11 cellular contexts compared by ENCODE assay signal in the genomic region with DNA sequence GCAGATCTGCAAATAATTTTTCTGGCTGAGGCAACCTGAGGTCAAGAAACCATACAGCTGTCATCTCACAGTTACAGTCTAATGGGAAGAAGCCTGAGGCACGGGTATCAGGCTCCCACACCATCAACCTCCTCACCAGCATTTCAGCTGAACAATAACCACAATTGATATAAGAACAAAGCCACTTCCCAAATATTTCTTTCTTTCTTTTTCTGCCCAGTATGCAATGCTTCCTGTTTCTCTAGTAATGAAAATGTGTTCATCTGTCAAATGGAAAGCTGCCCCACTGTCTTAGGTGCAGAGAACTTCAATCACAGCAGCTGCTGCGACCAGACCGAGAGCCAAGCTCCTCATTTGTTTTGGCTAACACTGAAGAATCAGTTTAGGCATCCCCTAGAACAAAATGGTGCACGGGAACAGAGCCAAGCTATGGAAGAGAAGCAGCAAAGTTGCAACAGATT.
A peak's percentile ranks its signal among the peaks of the same experiment; 100 is the strongest.
DNase-seq lines count a peak whose midpoint lies in the region; TF ChIP-seq lines count a peak whose summit lies in the region.
"Had no signal": no experiment of that assay in that cellular context is flagged by ENCODE, and none has a peak within 500 bp of the region (broad histone marks: within the 10 kb centered on the region; RNA-seq: fewer than 3 reads in every experiment).

No MANE protein-coding gene starts in this region.

- no peak overlapping the region for H2AK5ac ChIP-seq in mesendoderm (ENCODE audit: low read length)

- no peak overlapping the region for H3K56ac ChIP-seq in mesendoderm (ENCODE audit: low read length)

- no peak overlapping the region for H2BK120ac ChIP-seq in mesendoderm (ENCODE audit: low read depth, low read length)

- H3K4me3 Mint-ChIP-seq in CD14-positive monocyte (peak overlapping the region; percentile 43 to 86), nephron (no peak overlapping the region)
- H3K4me3 Mint-ChIP-seq: activated naive CD8-positive, alpha-beta T cell had no signal

- H3K36me3 ChIP-seq in SJCRH30 (peaks cover 5% of the 10 kb centered on the region; the same call in 1 of the 2 replicates), mesendoderm (ENCODE audit: control insufficient read depth, insufficient read depth, low read length) (no peaks in the 10 kb centered on the region)

- no peak overlapping the region for H3K4me2 ChIP-seq in mesendoderm (ENCODE audit: low read length)

- intact Hi-C loops in CD14-positive monocyte (cut with micrococcal nuclease) (no loop called here), posterior vena cava (cut with DNase I) (loop anchor here in 1 of 2 donors (2.0 kb wide), 1 partner anchor 283 kb away; no protein-coding TSS in a partner anchor)

- no peak for TF ChIP-seq CTCF in CD14-positive monocyte (IDR thresholded peaks at IDR 0.05)
- no peak for TF ChIP-seq CTCF in fibroblast of mammary gland (conservative IDR thresholded peaks at IDR 0.05; ENCODE audit: control insufficient read depth, insufficient read depth, low read depth, low read length)
- TF ChIP-seq CTCF in nephron (IDR thresholded peaks at IDR 0.05; ENCODE audit: unreplicated experiment in 3 of 3), result no peak

- no peak overlapping the region for H4K5ac ChIP-seq in mesendoderm (ENCODE audit: low read length)

- H3K4me3 ChIP-seq in SJCRH30 (no peak overlapping the region), fibroblast of mammary gland (ENCODE audit: control insufficient read depth, low read depth, low read length) (no peak overlapping the region), mesendoderm (ENCODE audit: low read length) (no peak overlapping the region)

- H3K27me3 Mint-ChIP-seq in CD14-positive monocyte (ENCODE audit: low read depth in 3 of 3) (no peaks in the 10 kb centered on the region), nephron (ENCODE audit: low read depth) (peaks cover 2% of the 10 kb centered on the region)
- H3K27me3 Mint-ChIP-seq: activated naive CD8-positive, alpha-beta T cell had no signal

- H3K4me1 ChIP-seq in SJCRH30 (peaks cover 32% of the 10 kb centered on the region), mesendoderm (ENCODE audit: control insufficient read depth, low read depth, low read length) (no peaks in the 10 kb centered on the region)

- no peak overlapping the region for H2BK5ac ChIP-seq in mesendoderm (ENCODE audit: low read length)

- H4K8ac ChIP-seq in mesendoderm (ENCODE audit: low read depth, low read length), result no peak overlapping the region

- H3K27ac Mint-ChIP-seq in CD14-positive monocyte (peak overlapping the region in 4 of 7 donors; percentile 26 to 86 (median 57)), nephron (peak overlapping the region; percentile 41 to 84 (median 76))
- H3K27ac Mint-ChIP-seq: activated naive CD8-positive, alpha-beta T cell had no signal

- DNase-seq in CD14-positive monocyte (ENCODE audit: low spot score), result no peak
- peak; percentile 67 to 84 for DNase-seq in SJCRH30
- DNase-seq in fibroblast of mammary gland (ENCODE audit: low read depth), result peak; percentile 32
- DNase-seq in mesendoderm, result no peak
- DNase-seq in posterior vena cava (ENCODE audit: low spot score), result no peak
- DNase-seq in NCI-H524 treated with DMSO at 0.1 percent for 48 hours (lab: John Stamatoyannopoulos, UW), result no peak
- DNase-seq in HCEC 1CT, result no peak
- DNase-seq: C1 segment of cervical spinal cord, NCI-H1930 had no signal

- H2BK15ac ChIP-seq in mesendoderm (replicated peaks; ENCODE audit: low read depth), result no peak overlapping the region

- no CpG with 5 or more reads among the region's 4 CpGs for WGBS in mesendoderm (ENCODE audit: extremely low coverage, insufficient coverage, low lambda C conversion rate)

- H3K4me1 Mint-ChIP-seq in CD14-positive monocyte (peaks cover 11% of the 10 kb centered on the region), nephron (peaks cover 27% of the 10 kb centered on the region)

- no peaks in the 10 kb centered on the region for H3K27me3 ChIP-seq in SJCRH30
- H3K27me3 ChIP-seq in mesendoderm (ENCODE audit: insufficient read depth, low read length, poor library complexity), result no peaks in the 10 kb centered on the region

- no peaks in the 10 kb centered on the region for H3K79me1 ChIP-seq in mesendoderm (ENCODE audit: low read length)

- no peak overlapping the region for H3K18ac ChIP-seq in mesendoderm (ENCODE audit: low read length)

- H3K27ac ChIP-seq in SJCRH30 (peak overlapping the region; percentile 62), mesendoderm (ENCODE audit: low read depth, low read length) (no peak overlapping the region)

- no peak overlapping the region for H3K9ac ChIP-seq in mesendoderm (ENCODE audit: low read length)

- no peak overlapping the region for H3K4ac ChIP-seq in mesendoderm (ENCODE audit: low read depth, low read length)

- H3K9me3 ChIP-seq in SJCRH30 (replicated peaks), result 0 out of 2 replicates have a peak, but pooled peaks cover 4% of the 10 kb centered on the region

- H3K9me3 Mint-ChIP-seq in CD14-positive monocyte (peaks cover 0 to 7% (median 1%) of the 10 kb centered on the region in 7 donors), nephron (peaks cover 11% of the 10 kb centered on the region)

- H3K36me3 Mint-ChIP-seq in CD14-positive monocyte, result no peaks in the 10 kb centered on the region
- H3K36me3 Mint-ChIP-seq in nephron (ENCODE audit: low read depth), result no peaks in the 10 kb centered on the region
- H3K36me3 Mint-ChIP-seq: activated naive CD8-positive, alpha-beta T cell had no signal

- no peak overlapping the region for H3K23ac ChIP-seq in mesendoderm (ENCODE audit: low read length)

- H3K79me2 ChIP-seq in mesendoderm (ENCODE audit: control insufficient read depth, insufficient read depth, low read length), result no peaks in the 10 kb centered on the region

Comparison
In these comparisons a context has a peak if more than half of its experiments do, and no peak if none do; other contexts are left out.
1. DNase-seq: peak in SJCRH30 (2 of 2) and fibroblast of mammary gland (single experiment); none in CD14-positive monocyte (single experiment), mesendoderm (single experiment), posterior vena cava (single experiment), NCI-H524 treated with DMSO at 0.1 percent for 48 hours (single experiment) and HCEC 1CT (single experiment).
2. H3K4me3 Mint-ChIP-seq: peak in CD14-positive monocyte (2 of 2); none in nephron (0 of 3).